In genomic region chrX:40227111-40227510, GRCh38 we compare ENCODE assay signal across 19 cellular contexts.
DNase-seq lines count a peak whose midpoint lies in the region; ATAC-seq and TF ChIP-seq lines count a peak whose summit lies in the region.
"Had no signal": no experiment of that assay in that cellular context is flagged by ENCODE, and none has a peak within 500 bp of the region (broad histone marks: within the 10 kb centered on the region; RNA-seq: fewer than 3 reads in every experiment).

No MANE protein-coding gene starts in this region.

- no peaks in the 10 kb centered on the region for H3K36me3 ChIP-seq in HEK293 (ENCODE audit: control insufficient read depth in 2 of 2, insufficient read depth in 1 of 2, low read length in 2 of 2)
- H3K36me3 ChIP-seq: BLaER1 had no signal

- no peaks in the 10 kb centered on the region for H3K9me3 Mint-ChIP-seq in progenitor cell of endocrine pancreas (ENCODE audit: low read depth)
- H3K9me3 Mint-ChIP-seq: CD8-positive, alpha-beta T cell had no signal

- DNase-seq in DMS53 (lab: John Stamatoyannopoulos, UW) = peak; percentile 24
- no peak for DNase-seq in DMS53 treated with DMSO at 0.1 percent for 48 hours (lab: John Stamatoyannopoulos, UW; ENCODE audit: unreplicated experiment)
- peak; percentile 15 for DNase-seq in NCI-H510A treated with DMSO at 0.1 percent for 48 hours (lab: John Stamatoyannopoulos, UW)
- no peak for DNase-seq in NCI-H510A (lab: John Stamatoyannopoulos, UW)
- DNase-seq in retinal pigment epithelial cell (ENCODE audit: low read depth) = peak; percentile 13
- no peak for DNase-seq in progenitor cell of endocrine pancreas (ENCODE audit: low spot score, unreplicated experiment)
- DNase-seq: CD8-positive, alpha-beta T cell; COR-L47; DMS 273 treated with DMSO at 0.1 percent for 48 hours; GDM1; H9; KBM-7 had no signal

- no peak overlapping the region for H3K27ac Mint-ChIP-seq in progenitor cell of endocrine pancreas
- H3K27ac Mint-ChIP-seq: CD8-positive, alpha-beta T cell; H9; IgD-negative memory B cell had no signal

- POLR2A ChIA-PET in HEK293 (lab: Yijun Ruan, JAX) = no interaction called here

- no peaks in the 10 kb centered on the region for H3K4me1 ChIP-seq in HEK293 (ENCODE audit: control insufficient read depth, insufficient read depth, low read length)

- no peak for TF ChIP-seq CTCF in HEK293 (tag by site-specific recombination; IDR thresholded peaks at IDR 0.05)
- no peak for TF ChIP-seq CTCF in retinal pigment epithelial cell (conservative IDR thresholded peaks at IDR 0.05; ENCODE audit: low read depth, low read length)
- no peak for TF ChIP-seq CTCF in progenitor cell of endocrine pancreas (IDR thresholded peaks at IDR 0.05; ENCODE audit: unreplicated experiment)

- H3K9me3 ChIP-seq in HEK293 (ENCODE audit: control insufficient read depth, insufficient read depth, low read depth, low read length) = no peaks in the 10 kb centered on the region

- ATAC-seq in GM18873 (IDR thresholded peaks at IDR 0.05; ENCODE audit: low FRiP score, unreplicated experiment) = no peak
- ATAC-seq: CD8-positive, alpha-beta T cell; HepG2 had no signal

- CTCF ChIA-PET in HEK293 (lab: Yijun Ruan, JAX) = no interaction called here

- H3K27ac ChIP-seq in HEK293 (ENCODE audit: extremely low read depth, low read depth, low read length) = no peak overlapping the region
- H3K27ac ChIP-seq: 22Rv1, BLaER1 had no signal

- H3K4me1 Mint-ChIP-seq in progenitor cell of endocrine pancreas (ENCODE audit: low read depth) = no peaks in the 10 kb centered on the region
- H3K4me1 Mint-ChIP-seq: CD14-positive monocyte, H9, IgD-negative memory B cell had no signal

- H3K4me3 ChIP-seq in HEK293 (ENCODE audit: low read depth, low read length) (no peak overlapping the region), retinal pigment epithelial cell (ENCODE audit: low read length) (no peak overlapping the region)
- H3K4me3 ChIP-seq: BLaER1 had no signal

- H3K27me3 Mint-ChIP-seq in progenitor cell of endocrine pancreas = no peaks in the 10 kb centered on the region
- H3K27me3 Mint-ChIP-seq: IgD-negative memory B cell had no signal

- H3K36me3 Mint-ChIP-seq in progenitor cell of endocrine pancreas (ENCODE audit: insufficient read depth) = no peaks in the 10 kb centered on the region
- H3K36me3 Mint-ChIP-seq: CD14-positive monocyte; CD8-positive, alpha-beta T cell had no signal

- H3K4me3 Mint-ChIP-seq in progenitor cell of endocrine pancreas (ENCODE audit: low read depth) = no peak overlapping the region
- H3K4me3 Mint-ChIP-seq: CD14-positive monocyte; CD8-positive, alpha-beta T cell; H9; IgD-negative memory B cell had no signal

TF ChIP-seq in HEK293, 187 proteins besides CTCF, POLR2A, EP300 and RAD21:
- TF ChIP-seq SCRT1 (tag by site-specific recombination; IDR thresholded peaks at IDR 0.05; ENCODE audit: borderline replicate concordance) (0 out of 2 replicates have a peak, but pooled peaks have one; percentile 38), SP7 (tag by site-specific recombination; IDR thresholded peaks at IDR 0.05) (no peak)

Comparison
In these comparisons a context has a peak if more than half of its experiments do, and no peak if none do; other contexts are left out.
1. DNase-seq: peak in DMS53 (single experiment), NCI-H510A treated with DMSO at 0.1 percent for 48 hours (single experiment) and retinal pigment epithelial cell (single experiment); none in DMS53 treated with DMSO at 0.1 percent for 48 hours (single experiment), NCI-H510A (single experiment) and progenitor cell of endocrine pancreas (single experiment).